In genomic region chr4:184534511-184535391, GRCh38 we compare ENCODE assay signal across 8 cellular contexts.
DNase-seq lines count a peak whose midpoint lies in the region; ATAC-seq and TF ChIP-seq lines count a peak whose summit lies in the region.

No MANE protein-coding gene starts in this region.

- H3K9me3 ChIP-seq in Karpas-422 (ENCODE audit: low read length): no peaks in the 10 kb centered on the region

- peak overlapping the region; percentile 69 for H3K27ac ChIP-seq in Karpas-422 (ENCODE audit: low read length)
- H3K27ac ChIP-seq in brain microvascular endothelial cell: peak overlapping the region; percentile 59

- H3K4me3 ChIP-seq in Karpas-422 (ENCODE audit: low read length): peak overlapping the region; percentile 43
- H3K4me3 ChIP-seq in brain microvascular endothelial cell (ENCODE audit: low read depth, low read length): no peak overlapping the region

- in situ Hi-C loops in brain microvascular endothelial cell (cut with HindIII; ENCODE audit: low pct_ligation_motif_present, low sequenced_read_pairs): no loop called here

- H3K36me3 ChIP-seq in Karpas-422 (ENCODE audit: insufficient read depth, low read length): no peaks in the 10 kb centered on the region
- no peaks in the 10 kb centered on the region for H3K36me3 ChIP-seq in brain microvascular endothelial cell (replicated peaks)

- POLR2A ChIA-PET in naive thymus-derived CD8-positive, alpha-beta T cell (lab: Charles Lee): interaction anchor here (0.6 to 4.1 kb wide), 11 partner anchors 20 to 955 kb away, joined by 3 to 81 read pairs (median 4); partner anchors contain the start of genes CASP3 and IRF2

- peak overlapping the region; percentile 62 for H3K4me2 ChIP-seq in Karpas-422 (ENCODE audit: low read depth, low read length, poor library complexity, severe bottlenecking)

- peak overlapping the region; percentile 84 to 100 (median 91) for H3K27ac Mint-ChIP-seq in naive thymus-derived CD8-positive, alpha-beta T cell

- DNase-seq in GM04503 (ENCODE audit: low read depth) (peak; percentile 88), Karpas-422 (peak; percentile 58), brain microvascular endothelial cell (peak; percentile 72), NCI-H2171 treated with DMSO at 0.1 percent for 48 hours (lab: John Stamatoyannopoulos, UW) (no peak), DMS79 (lab: John Stamatoyannopoulos, UW) (no peak), NCI-H2081 (lab: John Stamatoyannopoulos, UW) (no peak)
- peak in 5 of 10 donors; percentile 4 to 78 (median 64) for DNase-seq in naive thymus-derived CD8-positive, alpha-beta T cell

- peaks cover 41% of the 10 kb centered on the region for H3K4me1 ChIP-seq in Karpas-422 (ENCODE audit: low read length)

- H3K36me3 Mint-ChIP-seq in naive thymus-derived CD8-positive, alpha-beta T cell: peaks cover 0 to 3% (median 0%) of the 10 kb centered on the region in 3 donors

- ATAC-seq in GM21529 (IDR thresholded peaks at IDR 0.05; ENCODE audit: unreplicated experiment): peak; percentile 56
- ATAC-seq in naive thymus-derived CD8-positive, alpha-beta T cell: peak; percentile 41 to 66

- no peaks in the 10 kb centered on the region for H4K20me1 ChIP-seq in Karpas-422 (ENCODE audit: insufficient read depth, low read depth, low read length)

- peaks cover 20 to 70% (median 45%) of the 10 kb centered on the region in 4 donors for H3K4me1 Mint-ChIP-seq in naive thymus-derived CD8-positive, alpha-beta T cell

- no peaks in the 10 kb centered on the region for H3K9me3 Mint-ChIP-seq in naive thymus-derived CD8-positive, alpha-beta T cell

- peak overlapping the region; percentile 49 for H3K9ac ChIP-seq in Karpas-422 (ENCODE audit: low read length)

- 0 out of 2 replicates have a peak overlapping the region, but pooled peaks have one; percentile 21 for H2AFZ ChIP-seq in Karpas-422 (ENCODE audit: low read length)

- peaks cover 5% of the 10 kb centered on the region; the same call in 1 of the 2 replicates for H3K79me2 ChIP-seq in Karpas-422 (ENCODE audit: low read length)

- H3K27me3 Mint-ChIP-seq in naive thymus-derived CD8-positive, alpha-beta T cell: no peaks in the 10 kb centered on the region

- peak overlapping the region; percentile 60 to 94 (median 76) for H3K4me3 Mint-ChIP-seq in naive thymus-derived CD8-positive, alpha-beta T cell

- TF ChIP-seq CTCF in brain microvascular endothelial cell (IDR thresholded peaks at IDR 0.05; ENCODE audit: low read depth, low read length, missing control alignments): no peak

- H3K9me2 ChIP-seq in Karpas-422 (replicated peaks; ENCODE audit: insufficient read depth, low read length): no peaks in the 10 kb centered on the region

- H3K27me3 ChIP-seq in Karpas-422 (ENCODE audit: low read length) (no peaks in the 10 kb centered on the region), brain microvascular endothelial cell (replicated peaks) (no peaks in the 10 kb centered on the region)

Comparison
In these comparisons a context has a peak if more than half of its experiments do, and no peak if none do; other contexts are left out.
1. DNase-seq: peak in GM04503 (single experiment), Karpas-422 (single experiment) and brain microvascular endothelial cell (single experiment); none in NCI-H2171 treated with DMSO at 0.1 percent for 48 hours (single experiment), DMS79 (single experiment) and NCI-H2081 (0 of 2).